ENCODE assay signal across 27 cellular contexts in genomic region chr18:22980394-22980793, GRCh38.
"Had no signal": no experiment of that assay in that cellular context is flagged by ENCODE, and none has a peak within 500 bp of the region (broad histone marks: within the 10 kb centered on the region; RNA-seq: fewer than 3 reads in every experiment).

No MANE protein-coding gene starts in this region.

- H3K27ac Mint-ChIP-seq: activated CD8-positive, alpha-beta memory T cell treated with anti-CD3 and anti-CD28 coated beads, Interleukin-2, amount 10 ng/mL, durations not matched to agents 7 days and 5 days; activated CD8-positive, alpha-beta T cell treated with anti-CD3 and anti-CD28 coated beads, Interleukin-2, amount 10 ng/mL, durations not matched to agents 7 days and 5 days; activated naive CD8-positive, alpha-beta T cell; activated T-cell treated with anti-CD3 and anti-CD28 coated beads, Interleukin-2, amount 50 U/mL, for 72 hours; effector memory CD8-positive, alpha-beta T cell; T-helper 17 cell had no signal

- H3K4me3 Mint-ChIP-seq: activated CD8-positive, alpha-beta memory T cell treated with anti-CD3 and anti-CD28 coated beads, Interleukin-2, amount 10 ng/mL, durations not matched to agents 7 days and 5 days; activated CD8-positive, alpha-beta T cell treated with anti-CD3 and anti-CD28 coated beads, Interleukin-2, amount 10 ng/mL, durations not matched to agents 7 days and 5 days; activated naive CD8-positive, alpha-beta T cell; activated T-cell treated with anti-CD3 and anti-CD28 coated beads, Interleukin-2, amount 50 U/mL, for 72 hours; effector memory CD8-positive, alpha-beta T cell; T-helper 17 cell had no signal

- H2AFZ ChIP-seq: hepatocyte had no signal

- H3K79me2 ChIP-seq: hepatocyte had no signal

- FAIRE-seq: astrocyte, endothelial cell of umbilical vein, keratinocyte, pancreas, urothelium cell line had no signal

- H3K27me3 ChIP-seq: brain microvascular endothelial cell, gastroesophageal sphincter, hepatocyte, pancreas, right atrium auricular region, spleen, testis, transverse colon had no signal

- H3K36me3 ChIP-seq: brain microvascular endothelial cell, right atrium auricular region, transverse colon had no signal

- H3K27ac ChIP-seq: brain microvascular endothelial cell, gastroesophageal sphincter, hepatocyte, lower lobe of right lung, pancreas, right atrium auricular region, spleen, testis, transverse colon had no signal

- ATAC-seq: activated CD8-positive, alpha-beta memory T cell treated with anti-CD3 and anti-CD28 coated beads, Interleukin-2, amount 10 ng/mL, durations not matched to agents 7 days and 5 days; activated CD8-positive, alpha-beta T cell treated with anti-CD3 and anti-CD28 coated beads, Interleukin-2, amount 10 ng/mL, durations not matched to agents 7 days and 5 days; activated T-cell treated with anti-CD3 and anti-CD28 coated beads, Interleukin-2, amount 50 U/mL, for 72 hours; effector memory CD8-positive, alpha-beta T cell; gastroesophageal sphincter; lower lobe of right lung; mucosa of descending colon; pancreas; stimulated activated naive CD8-positive, alpha-beta T cell treated with anti-CD3 and anti-CD28 coated beads, Interleukin-15, Interleukin-2, amounts not matched to agents 100 U/mL and 50 U/mL, for 24 hours; T-helper 17 cell had no signal

- DNase-seq: activated CD8-positive, alpha-beta memory T cell treated with anti-CD3 and anti-CD28 coated beads, Interleukin-2, amount 10 ng/mL, durations not matched to agents 7 days and 5 days; activated CD8-positive, alpha-beta T cell treated with anti-CD3 and anti-CD28 coated beads, Interleukin-2, amount 10 ng/mL, durations not matched to agents 7 days and 5 days; activated effector memory CD4-positive, alpha-beta T cell treated with Interleukin-2 at 50 U/mL for 16 hours; activated naive CD4-positive, alpha-beta T cell treated with Interleukin-2 at 50 U/mL for 16 hours; activated T-cell treated with anti-CD3 and anti-CD28 coated beads for 4 hours; activated T-cell treated with anti-CD3 and anti-CD28 coated beads, Interleukin-2, amount 50 U/mL, for 72 hours; brain microvascular endothelial cell; cortex of kidney; effector memory CD8-positive, alpha-beta T cell; lower lobe of right lung; mucosa of descending colon; nucleus accumbens; pancreas; spleen; stimulated activated naive CD8-positive, alpha-beta T cell treated with anti-CD3 and anti-CD28 coated beads, Interleukin-15, Interleukin-2, amounts not matched to agents 100 U/mL and 50 U/mL, for 24 hours; T-helper 17 cell; T1000; testis; transverse colon had no signal

- H3K27me3 Mint-ChIP-seq: activated CD8-positive, alpha-beta memory T cell treated with anti-CD3 and anti-CD28 coated beads, Interleukin-2, amount 10 ng/mL, durations not matched to agents 7 days and 5 days; activated naive CD8-positive, alpha-beta T cell; effector memory CD8-positive, alpha-beta T cell had no signal

- H3K9me3 Mint-ChIP-seq: activated T-cell treated with anti-CD3 and anti-CD28 coated beads, Interleukin-2, amount 50 U/mL, for 72 hours; effector memory CD8-positive, alpha-beta T cell had no signal

- H3K9me3 ChIP-seq: gastroesophageal sphincter, lower lobe of right lung, mucosa of descending colon, pancreas, right atrium auricular region, spleen, testis, transverse colon had no signal

- H3K4me3 ChIP-seq: gastroesophageal sphincter, hepatocyte, lower lobe of right lung, mucosa of descending colon, pancreas, right atrium auricular region, spleen, testis, transverse colon had no signal

- H3K4me1 ChIP-seq: gastroesophageal sphincter, lower lobe of right lung, right atrium auricular region, testis had no signal

- H3K4me2 ChIP-seq: hepatocyte had no signal
